8 cellular contexts compared by ENCODE assay signal in genomic region chr19:6740589-6741348, GRCh38. TPM values are rescaled to one million over a fixed set of nuclear protein-coding genes. Genes with fewer than 3 reads are reported as not detected.
A peak's percentile ranks its signal among the peaks of the same experiment; 100 is the strongest.
DNase-seq lines count a peak whose midpoint lies in the region; ATAC-seq and TF ChIP-seq lines count a peak whose summit lies in the region.

No MANE protein-coding gene starts in this region.

- H3K27ac ChIP-seq in ascending aorta, result peak overlapping the region; percentile 87 to 93
- no peak overlapping the region for H3K27ac ChIP-seq in iPS-18a (ENCODE audit: low read length)
- peak overlapping the region; percentile 99 for H3K27ac ChIP-seq in skeletal muscle tissue (ENCODE audit: low read depth, low read length)

- H3K4me1 ChIP-seq in ascending aorta (peaks cover 8 to 52% of the 10 kb centered on the region in 2 donors), iPS-18a (ENCODE audit: control insufficient read depth, low read depth, low read length) (peaks cover 46% of the 10 kb centered on the region), skeletal muscle tissue (ENCODE audit: control insufficient read depth in 3 of 3, insufficient read depth in 3 of 3, low read length in 3 of 3) (peaks cover 64 to 74% (median 67%) of the 10 kb centered on the region in 3 donors)

- ATAC-seq in GM18502 (IDR thresholded peaks at IDR 0.05; ENCODE audit: poor library complexity, unreplicated experiment), result no peak

- no peak for TF ChIP-seq CTCF in ascending aorta (IDR thresholded peaks at IDR 0.05)

- H3K36me3 ChIP-seq in MG63 (peaks cover 6% of the 10 kb centered on the region), ascending aorta (peaks cover 7 to 16% of the 10 kb centered on the region in 2 donors), iPS-18a (ENCODE audit: control insufficient read depth, low read depth, low read length) (peaks cover 13% of the 10 kb centered on the region), skeletal muscle tissue (ENCODE audit: control insufficient read depth in 3 of 3, insufficient read depth in 3 of 3, low read length in 3 of 3) (peaks cover 27 to 30% (median 28%) of the 10 kb centered on the region in 3 donors)

- H3K9me3 ChIP-seq in MG63 (no peaks in the 10 kb centered on the region), ascending aorta (no peaks in the 10 kb centered on the region), iPS-18a (ENCODE audit: control insufficient read depth, low read depth, low read length) (no peaks in the 10 kb centered on the region), skeletal muscle tissue (ENCODE audit: control insufficient read depth in 3 of 3, low read length in 3 of 3) (no peaks in the 10 kb centered on the region)

- DNase-seq in ELF-1 (ENCODE audit: low read depth, low spot score), result peak; percentile 67
- peak; percentile 65 for DNase-seq in MG63
- DNase-seq in ascending aorta (ENCODE audit: low spot score in 2 of 2), result peak in 1 of 2 donors; percentile 80
- no peak for DNase-seq in NCI-H2029 (lab: John Stamatoyannopoulos, UW)
- DNase-seq in foreskin melanocyte, result no peak

- H3K27me3 ChIP-seq in MG63, result no peaks in the 10 kb centered on the region
- no peaks in the 10 kb centered on the region for H3K27me3 ChIP-seq in ascending aorta
- H3K27me3 ChIP-seq in iPS-18a (ENCODE audit: control insufficient read depth, insufficient read depth, low read length), result no peaks in the 10 kb centered on the region
- no peaks in the 10 kb centered on the region for H3K27me3 ChIP-seq in skeletal muscle tissue (ENCODE audit: control insufficient read depth in 3 of 3, insufficient read depth in 3 of 3, low read length in 3 of 3)

- intact Hi-C loops in ascending aorta (cut with DNase I), result loop anchor here (5.0 to 10.0 kb wide), 3 partner anchors 457 to 1084 kb away; partner anchors contain the start of genes NDUFA11 and VMAC

- H3K4me3 ChIP-seq in MG63 (peak overlapping the region; percentile 79), ascending aorta (peak overlapping the region; percentile 65 to 74), iPS-18a (ENCODE audit: low read length) (peak overlapping the region; percentile 81), skeletal muscle tissue (ENCODE audit: low read length in 3 of 3) (peak overlapping the region; percentile 86 to 90 (median 89))

- H3K9ac ChIP-seq in iPS-18a (ENCODE audit: low read length) (peak overlapping the region; percentile 63), skeletal muscle tissue (ENCODE audit: low read depth in 1 of 3, low read length in 3 of 3) (peak overlapping the region; percentile 94 to 99 (median 98))

RNA-seq across cellular contexts. Expression of gene TRIP10, which starts 1.3 kb away (rescaled TPM):
- 37.2 and 58.3 TPM in 2 replicates for total RNA-seq in MG63 (2014; rRNA removed; shearing (Covaris generic); ENCODE audit: low replicate concordance)
- total RNA-seq in ascending aorta (109 TPM), skeletal muscle tissue (32.9 TPM)

RNA-seq across cellular contexts. Expression of gene GPR108, which starts 3.4 kb away (rescaled TPM):
- 39.4 and 78.1 TPM in 2 replicates for total RNA-seq in MG63 (2014; rRNA removed; shearing (Covaris generic); ENCODE audit: low replicate concordance)
- 57.6 TPM for total RNA-seq in ascending aorta
- total RNA-seq in skeletal muscle tissue, result 14.6 TPM

RNA-seq across cellular contexts. Expression of gene C3, which starts 20.3 kb away (rescaled TPM):
- total RNA-seq in MG63 (2014; rRNA removed; shearing (Covaris generic); ENCODE audit: low replicate concordance), result 2.2 and 7.5 TPM in 2 replicates
- 2,421 TPM for total RNA-seq in ascending aorta
- total RNA-seq in skeletal muscle tissue, result 71.5 TPM

RNA-seq across cellular contexts. Expression of gene SH2D3A, which starts 26.5 kb away (rescaled TPM):
- not detected in 2 replicates for total RNA-seq in MG63 (2014; rRNA removed; shearing (Covaris generic); ENCODE audit: low replicate concordance)
- not detected for total RNA-seq in ascending aorta
- not detected for total RNA-seq in skeletal muscle tissue

RNA-seq across cellular contexts. Expression of gene VAV1, which starts 31.7 kb away (rescaled TPM):
- 0.63 TPM in 1 of 2 replicates, not detected in the other for total RNA-seq in MG63 (2014; rRNA removed; shearing (Covaris generic); ENCODE audit: low replicate concordance)
- total RNA-seq in ascending aorta (4.4 TPM), skeletal muscle tissue (4.7 TPM)

Comparison
In these comparisons a context has a peak if more than half of its experiments do, and no peak if none do; other contexts are left out.
1. DNase-seq: peak in ELF-1 (single experiment) and MG63 (single experiment); none in NCI-H2029 (single experiment) and foreskin melanocyte (single experiment).
2. RNA of gene C3, which starts 20.3 kb away (total RNA-seq): 2,421 TPM in ascending aorta (single experiment); 71.5 TPM in skeletal muscle tissue (single experiment) and 2.2 to 7.5 TPM in MG63; every median in the first group is over 10 times any median in the second.
3. Peak in every context shown above with its lines, with median percentiles within 50 percentile points of each other: H3K4me3 ChIP-seq.